21 cellular contexts compared by ENCODE assay signal in genomic region chr3:152623286-152623685, GRCh38.
"Had no signal": no experiment of that assay in that cellular context is flagged by ENCODE, and none has a peak within 500 bp of the region (broad histone marks: within the 10 kb centered on the region; RNA-seq: fewer than 3 reads in every experiment).

No MANE protein-coding gene starts in this region.

- H3K4me1 ChIP-seq: breast epithelium had no signal

- H3K27me3 ChIP-seq: breast epithelium, hepatocyte had no signal

- H3K4me3 Mint-ChIP-seq: activated naive CD4-positive, alpha-beta T cell treated with anti-CD3 and anti-CD28 coated beads for 36 hours; activated naive CD8-positive, alpha-beta T cell treated with anti-CD3 and anti-CD28 coated beads, Interleukin-2, amount 50 U/mL, for 24 hours; activated T-helper 17 cell treated with anti-CD3 and anti-CD28 coated beads, Interleukin-2, amount 50 U/mL, for 72 hours; dendritic cell treated with granulocyte-macrophage colony-stimulating factor and Interleukin-4, amounts not matched to agents 40 ng/mL and 50 ng/mL, for 4 days; nephron progenitor cell had no signal

- H3K36me3 ChIP-seq: breast epithelium had no signal

- H3K4me3 ChIP-seq: breast epithelium, hepatocyte had no signal

- H3K27ac Mint-ChIP-seq: activated naive CD4-positive, alpha-beta T cell treated with anti-CD3 and anti-CD28 coated beads for 36 hours; activated naive CD8-positive, alpha-beta T cell treated with anti-CD3 and anti-CD28 coated beads, Interleukin-2, amount 50 U/mL, for 24 hours; activated T-helper 17 cell treated with anti-CD3 and anti-CD28 coated beads, Interleukin-2, amount 50 U/mL, for 72 hours; dendritic cell treated with granulocyte-macrophage colony-stimulating factor and Interleukin-4, amounts not matched to agents 40 ng/mL and 50 ng/mL, for 4 days; nephron progenitor cell; progenitor cell of endocrine pancreas had no signal

- H3K9me3 Mint-ChIP-seq: activated naive CD4-positive, alpha-beta T cell treated with anti-CD3 and anti-CD28 coated beads for 36 hours; activated naive CD8-positive, alpha-beta T cell treated with anti-CD3 and anti-CD28 coated beads, Interleukin-2, amount 50 U/mL, for 24 hours; activated T-helper 17 cell treated with anti-CD3 and anti-CD28 coated beads, Interleukin-2, amount 50 U/mL, for 72 hours; dendritic cell treated with granulocyte-macrophage colony-stimulating factor and Interleukin-4, amounts not matched to agents 40 ng/mL and 50 ng/mL, for 4 days; nephron progenitor cell had no signal

- H3K27ac ChIP-seq: breast epithelium, hepatocyte, VCaP had no signal

- H3K4me1 Mint-ChIP-seq: activated naive CD8-positive, alpha-beta T cell treated with anti-CD3 and anti-CD28 coated beads, Interleukin-2, amount 50 U/mL, for 24 hours; activated T-helper 17 cell treated with anti-CD3 and anti-CD28 coated beads, Interleukin-2, amount 50 U/mL, for 72 hours; nephron progenitor cell had no signal

- ATAC-seq: activated naive CD8-positive, alpha-beta T cell treated with anti-CD3 and anti-CD28 coated beads, Interleukin-2, amount 50 U/mL, for 24 hours; activated T-helper 17 cell treated with anti-CD3 and anti-CD28 coated beads, Interleukin-2, amount 50 U/mL, for 72 hours; right cardiac atrium had no signal

- H3K9me3 ChIP-seq: breast epithelium had no signal

- H3K27me3 Mint-ChIP-seq: activated naive CD8-positive, alpha-beta T cell treated with anti-CD3 and anti-CD28 coated beads, Interleukin-2, amount 50 U/mL, for 24 hours; dendritic cell treated with granulocyte-macrophage colony-stimulating factor and Interleukin-4, amounts not matched to agents 40 ng/mL and 50 ng/mL, for 4 days had no signal

- DNase-seq: activated CD4-positive, alpha-beta T cell treated with anti-CD3 and anti-CD28 coated beads, Interleukin-2, amount 50 U/mL, for 48 hours; activated naive CD4-positive, alpha-beta T cell treated with anti-CD3 and anti-CD28 coated beads for 36 hours; activated naive CD8-positive, alpha-beta T cell treated with anti-CD3 and anti-CD28 coated beads, Interleukin-2, amount 50 U/mL, for 24 hours; aorta; erythroblast; kidney; mesendoderm; nephron progenitor cell; right cardiac atrium; small intestine; stimulated activated CD4-positive, alpha-beta T cell treated with anti-CD3 and anti-CD28 coated beads, Interleukin-4, amount 100 ng/mL, for 4 hours; stimulated activated CD8-positive, alpha-beta memory T cell treated with anti-CD3 and anti-CD28 coated beads, Interleukin-4, amount 100 ng/mL, for 48 hours; stimulated activated naive CD4-positive, alpha-beta T cell treated with Interleukin-2 at 50 U/mL for 16 hours; T-helper 9 cell; trophoblast cell had no signal
